In the genomic region with DNA sequence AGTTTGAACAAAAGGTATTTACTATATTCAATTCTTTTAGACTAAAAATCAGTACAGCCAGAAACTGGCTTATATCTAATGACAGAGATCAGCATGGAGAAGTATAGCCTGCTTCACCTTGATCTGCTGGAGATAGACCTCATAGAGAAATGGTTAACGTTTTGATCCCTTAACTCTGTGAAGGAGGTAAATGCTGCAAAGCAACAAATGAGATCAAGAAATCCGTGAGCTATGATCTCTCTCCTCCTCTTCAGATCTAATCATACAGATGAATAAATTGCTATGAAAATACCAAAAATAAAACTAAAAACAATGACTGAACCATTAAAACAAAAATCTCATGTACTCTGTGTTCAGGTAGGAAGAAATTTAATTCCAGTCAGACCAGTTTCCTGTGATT, we compare ENCODE assay signal across 12 cellular contexts. TPM values are rescaled to one million over a fixed set of nuclear protein-coding genes. Genes with fewer than 3 reads are reported as not detected.
A peak's percentile ranks its signal among the peaks of the same experiment; 100 is the strongest.
DNase-seq lines count a peak whose midpoint lies in the region; ATAC-seq, FAIRE-seq and TF ChIP-seq lines count a peak whose summit lies in the region.
"Had no signal": no experiment of that assay in that cellular context is flagged by ENCODE, and none has a peak within 500 bp of the region (broad histone marks: within the 10 kb centered on the region; RNA-seq: fewer than 3 reads in every experiment).

No MANE protein-coding gene starts in this region.

- H2AFZ ChIP-seq in Karpas-422 (ENCODE audit: low read length) (peak overlapping the region; percentile 41), mammary epithelial cell (ENCODE audit: low read depth, low read length) (peak overlapping the region; percentile 88)

- H3K36me3 ChIP-seq in Karpas-422 (ENCODE audit: insufficient read depth, low read length) = no peaks in the 10 kb centered on the region
- no peaks in the 10 kb centered on the region for H3K36me3 ChIP-seq in mammary epithelial cell (ENCODE audit: insufficient read depth, low read length)
- H3K36me3 ChIP-seq in pancreas = no peaks in the 10 kb centered on the region

- 23% methylated on average over 2 of the region's 2 CpGs for WGBS in mammary epithelial cell (ENCODE audit: low coverage, missing lambda C conversion rate)
- WGBS in pancreas, 2 donors = 11% methylated on average over 2 of the region's 2 CpGs

- BruUV-seq in mammary epithelial cell (replicated peaks; lab: Mats Ljungman, UMichigan) = no TSS peak

- CTCF ChIA-PET in mammary epithelial cell (lab: Charles Lee; ENCODE audit: low non-redundant PET) = no interaction called here

- intact Hi-C loops in mammary epithelial cell (cut with micrococcal nuclease) = no loop called here
- intact Hi-C loops in pancreas (cut with DNase I) = no loop called here

- no peaks in the 10 kb centered on the region for H3K9me2 ChIP-seq in Karpas-422 (replicated peaks; ENCODE audit: insufficient read depth, low read length)

- peaks cover 18% of the 10 kb centered on the region for H3K4me1 ChIP-seq in Karpas-422 (ENCODE audit: low read length)
- no peaks in the 10 kb centered on the region for H3K4me1 ChIP-seq in mammary epithelial cell (ENCODE audit: insufficient read depth, low read length)
- H3K4me1 ChIP-seq in pancreas = no peaks in the 10 kb centered on the region

- peak in 2 of 4 donors; percentile 43 to 54 for ATAC-seq in pancreas
- no peak for ATAC-seq in HG02571 (IDR thresholded peaks at IDR 0.05; ENCODE audit: unreplicated experiment)
- ATAC-seq in GM19452 (IDR thresholded peaks at IDR 0.05; ENCODE audit: unreplicated experiment) = no peak

- no peaks in the 10 kb centered on the region for H4K20me1 ChIP-seq in Karpas-422 (ENCODE audit: insufficient read depth, low read depth, low read length)
- H4K20me1 ChIP-seq in mammary epithelial cell (ENCODE audit: insufficient read depth, low read length) = no peaks in the 10 kb centered on the region

- no peak overlapping the region for H3K27ac ChIP-seq in Karpas-422 (ENCODE audit: low read length)
- H3K27ac ChIP-seq in mammary epithelial cell (ENCODE audit: insufficient read depth, low read depth, low read length) = no peak overlapping the region
- H3K27ac ChIP-seq in pancreas = no peak overlapping the region

- TF ChIP-seq CTCF in mammary epithelial cell (conservative IDR thresholded peaks at IDR 0.05 in 1 of 2, IDR thresholded peaks at IDR 0.05 in 1 of 2; ENCODE audit: extremely low read depth in 1 of 2, insufficient read depth in 1 of 2, low read depth in 1 of 2, low read length in 2 of 2) (no peak), pancreas (IDR thresholded peaks at IDR 0.05) (no peak), GM13977 (IDR thresholded peaks at IDR 0.05; ENCODE audit: extremely low read depth, insufficient read depth, missing control alignments) (no peak)

- H3K9me3 ChIP-seq in Karpas-422 (ENCODE audit: low read length) = no peaks in the 10 kb centered on the region
- no peaks in the 10 kb centered on the region for H3K9me3 ChIP-seq in mammary epithelial cell (replicated peaks; ENCODE audit: insufficient read depth, low read length)
- no peaks in the 10 kb centered on the region for H3K9me3 ChIP-seq in pancreas

- in situ Hi-C loops in mammary epithelial cell (cut with MboI; ENCODE audit: low sequenced_read_pairs in 2 of 2) (no loop called here), GM13977 (cut with MboI; ENCODE audit: low pct_unique_long_range_greater_than_20kb, low sequenced_read_pairs, unreplicated experiment) (no loop called here)

- H3K4me2 ChIP-seq in Karpas-422 (ENCODE audit: low read depth, low read length, poor library complexity, severe bottlenecking) (peak overlapping the region; percentile 76), mammary epithelial cell (ENCODE audit: insufficient read depth, low read depth, low read length) (peak overlapping the region; percentile 75)

- H3K79me2 ChIP-seq in Karpas-422 (ENCODE audit: low read length) = no peaks in the 10 kb centered on the region
- H3K79me2 ChIP-seq in mammary epithelial cell (ENCODE audit: insufficient read depth, low read length) = no peaks in the 10 kb centered on the region

- peak; percentile 81 for DNase-seq in DMS153 treated with DMSO at 0.1 percent for 48 hours (lab: John Stamatoyannopoulos, UW; ENCODE audit: unreplicated experiment)
- no peak for DNase-seq in Karpas-422
- no peak for DNase-seq in mammary epithelial cell
- DNase-seq in pancreas = no peak
- DNase-seq in GM13977 (ENCODE audit: low spot score) = no peak
- no peak for DNase-seq in NCI-H2196 (lab: John Stamatoyannopoulos, UW; ENCODE audit: unreplicated experiment)

- H3K9ac ChIP-seq in Karpas-422 (ENCODE audit: low read length) (peak overlapping the region; percentile 58), mammary epithelial cell (ENCODE audit: insufficient read depth, low read length) (no peak overlapping the region)

- H3K27me3 ChIP-seq in Karpas-422 (ENCODE audit: low read length) (no peaks in the 10 kb centered on the region), mammary epithelial cell (ENCODE audit: insufficient read depth, low read length) (peaks cover 2% of the 10 kb centered on the region), pancreas (no peaks in the 10 kb centered on the region)

- dilution Hi-C loops in mammary epithelial cell (cut with HindIII; ENCODE audit: low sequenced_read_pairs) = no loop called here

- FAIRE-seq in pancreas (lab: Jason Lieb, UNC) = no peak
- FAIRE-seq: bronchial epithelial cell had no signal

- H3K4me3 ChIP-seq in Karpas-422 (ENCODE audit: low read length) (peak overlapping the region; percentile 59), mammary epithelial cell (replicated peaks in 1 of 3; ENCODE audit: insufficient read depth in 1 of 3, low read depth in 2 of 3, low read length in 3 of 3) (peak overlapping the region; percentile 45 to 82 (median 74)), pancreas (peak overlapping the region in 3 of 4 donors; percentile 0 to 39 (median 35))
- H3K4me3 ChIP-seq: GM12878, lung had no signal

RNA-seq across cellular contexts. Expression of gene KLHL14, which starts 42.8 kb away (rescaled TPM):
- 17.2 and 20.5 TPM in 2 replicates for total RNA-seq in Karpas-422 (2014; rRNA removed; shearing (Covaris generic); ENCODE audit: low replicate concordance)
- not detected for total RNA-seq in mammary epithelial cell
- not detected for polyA plus RNA-seq in mammary epithelial cell
- polyA minus RNA-seq in mammary epithelial cell = not detected
- total RNA-seq in pancreas = under 1 TPM in 3 of 6 donors, not detected in 3; 0.06 to 0.09 (median 0.06) TPM
- under 1 TPM; 0.08 to 0.21 TPM for polyA plus RNA-seq in pancreas
- total RNA-seq: bronchial epithelial cell, M059J had no signal

Comparison
In these comparisons a context has a peak if more than half of its experiments do, and no peak if none do; other contexts are left out.
1. RNA of gene KLHL14, which starts 42.8 kb away (total RNA-seq): 17.2 to 20.5 TPM in Karpas-422; 0.06 to 0.09 TPM in pancreas and not detected in mammary epithelial cell; every median in the first group is over 10 times any median in the second.
2. Peak in every context shown above with its lines, with median percentiles within 50 percentile points of each other: H3K4me3 ChIP-seq.